In the genomic region with DNA sequence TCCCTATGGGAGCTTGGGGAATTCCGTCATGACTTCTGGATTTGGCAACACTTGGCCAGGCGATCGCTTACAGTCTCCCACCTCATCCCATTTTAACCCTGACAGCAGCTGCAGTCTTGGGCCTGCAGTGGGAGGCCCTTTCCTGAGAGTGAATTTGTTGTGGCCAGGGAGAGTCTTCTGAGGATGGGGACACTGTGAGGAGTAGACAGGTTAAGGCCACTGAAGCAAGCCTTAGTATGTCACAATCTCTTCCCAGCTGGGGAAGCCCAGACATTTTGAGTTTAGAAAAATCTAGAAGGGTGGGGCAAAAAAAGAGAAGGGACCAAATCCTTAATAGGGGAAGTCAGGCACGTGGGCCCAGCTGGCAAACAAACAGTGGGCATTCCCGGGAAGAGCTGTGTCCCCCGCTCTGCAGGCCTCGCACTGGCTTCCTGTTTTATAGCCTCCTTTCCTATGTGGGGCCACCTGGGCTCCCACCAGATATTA, we compare ENCODE assay signal across 18 cellular contexts.
DNase-seq lines count a peak whose midpoint lies in the region; ATAC-seq, FAIRE-seq and TF ChIP-seq lines count a peak whose summit lies in the region.
"Had no signal": no experiment of that assay in that cellular context is flagged by ENCODE, and none has a peak within 500 bp of the region (broad histone marks: within the 10 kb centered on the region; RNA-seq: fewer than 3 reads in every experiment).

No MANE protein-coding gene starts in this region.

- peaks cover 0 to 9% (median 0%) of the 10 kb centered on the region in 9 donors for H3K36me3 ChIP-seq in heart left ventricle
- H3K36me3 ChIP-seq: colonic mucosa, right lobe of liver, transverse colon had no signal

- H3K4me1 ChIP-seq in A549: peaks cover 11% of the 10 kb centered on the region; the same call in 1 of the 3 replicates
- peaks cover 8 to 39% (median 27%) of the 10 kb centered on the region in 12 donors for H3K4me1 ChIP-seq in heart left ventricle
- H3K4me1 ChIP-seq: colonic mucosa, right lobe of liver had no signal

- no peak for DNase-seq in A549 (ENCODE audit: low read depth in 1 of 2, low spot score in 1 of 2)
- peak; percentile 51 for DNase-seq in amniotic epithelial cell (ENCODE audit: low read depth)
- DNase-seq in heart left ventricle: peak in 1 of 5 donors; percentile 40
- no peak for DNase-seq in sciatic nerve (ENCODE audit: low spot score)
- no peak for DNase-seq in epidermal melanocyte (ENCODE audit: insufficient read length, low spot score)
- DNase-seq in erythroblast (lab: John Stamatoyannopoulos, UW): no peak
- no peak for DNase-seq in NCI-H510A treated with DMSO at 0.1 percent for 48 hours (lab: John Stamatoyannopoulos, UW)
- no peak for DNase-seq in NCI-H2227 (lab: John Stamatoyannopoulos, UW; ENCODE audit: unreplicated experiment)
- DNase-seq: ACHN; activated CD8-positive, alpha-beta memory T cell treated with anti-CD3 and anti-CD28 coated beads for 24 hours; activated naive CD4-positive, alpha-beta T cell treated with anti-CD3 and anti-CD28 coated beads for 36 hours; colonic mucosa; naive thymus-derived CD4-positive, alpha-beta T cell; NCI-H1105; transverse colon had no signal

- no peak for FAIRE-seq in A549 (lab: Jason Lieb, UNC)
- FAIRE-seq: keratinocyte, TTC549 had no signal

- intact Hi-C loops in heart left ventricle (cut with DNase I): no loop called here
- intact Hi-C loops in sciatic nerve (cut with DNase I): no loop called here

- WGBS in A549 (ENCODE audit: missing lambda C conversion rate): 75% methylated on average over 7 of the region's 7 CpGs
- WGBS in heart left ventricle, 4 donors: 43 to 60% (median 55%) methylated on average over 7 of the region's 7 CpGs

- H3K9me3 ChIP-seq in A549 (no peaks in the 10 kb centered on the region), heart left ventricle (no peaks in the 10 kb centered on the region)
- H3K9me3 ChIP-seq: colonic mucosa, right lobe of liver, transverse colon had no signal

- no peak overlapping the region for H3K4me2 ChIP-seq in A549

- H3K27ac ChIP-seq in A549 (peak overlapping the region; percentile 10 to 11; a peak in 2 of 6 replicates), heart left ventricle (peak overlapping the region; percentile 61 to 87 (median 74))
- H3K27ac ChIP-seq: colonic mucosa, right lobe of liver had no signal

- ATAC-seq in A549 (no peak), heart left ventricle (peak in 2 of 4 donors; percentile 29 to 40), sciatic nerve (peak; percentile 69)
- ATAC-seq: naive thymus-derived CD4-positive, alpha-beta T cell had no signal

- POLR2A ChIA-PET in A549 (lab: Yijun Ruan, JAX): no interaction called here

- no peak for TF ChIP-seq POLR2A in A549 (IDR thresholded peaks at IDR 0.05; ENCODE audit: low read length)
- no peak for TF ChIP-seq POLR2A in heart left ventricle (IDR thresholded peaks at IDR 0.05)
- no peak for TF ChIP-seq POLR2A in erythroblast (IDR thresholded peaks at IDR 0.05; ENCODE audit: low read length)

- no peak for TF ChIP-seq EP300 in A549 (IDR thresholded peaks at IDR 0.05)

- H3K4me3 ChIP-seq in A549: no peak overlapping the region
- no peak overlapping the region for H3K4me3 ChIP-seq in heart left ventricle
- H3K4me3 ChIP-seq: colonic mucosa, right lobe of liver, transverse colon had no signal

- no peak for TF ChIP-seq RAD21 in A549 (conservative IDR thresholded peaks at IDR 0.05 in 1 of 2, IDR thresholded peaks at IDR 0.05 in 1 of 2)

- TF ChIP-seq CTCF in A549 (IDR thresholded peaks at IDR 0.05): no peak
- no peak for TF ChIP-seq CTCF in heart left ventricle (IDR thresholded peaks at IDR 0.05)

- CTCF ChIA-PET in A549 (lab: Yijun Ruan, JAX): interaction anchor here (0.7 to 8.6 kb wide), 7 partner anchors 8 to 332 kb away, joined by 3 to 58 read pairs (median 4); no protein-coding TSS in a partner anchor

- no peaks in the 10 kb centered on the region for H3K27me3 ChIP-seq in heart left ventricle
- H3K27me3 ChIP-seq: colonic mucosa, right lobe of liver, transverse colon had no signal

TF ChIP-seq in A549, 52 proteins besides CTCF, POLR2A, EP300 and RAD21:
- TF ChIP-seq FOSL2 (IDR thresholded peaks at IDR 0.05) (no peak), FOSL2 (CRISPR knock-in tag; IDR thresholded peaks at IDR 0.05) (no peak), MAFK (IDR thresholded peaks at IDR 0.05; ENCODE audit: partially characterized antibody) (no peak), FOXS1 (CRISPR knock-in tag; IDR thresholded peaks at IDR 0.05) (no peak), HOXB5 (CRISPR knock-in tag; IDR thresholded peaks at IDR 0.05) (no peak), ZNF302 (CRISPR knock-in tag; IDR thresholded peaks at IDR 0.05) (no peak), ZC3H11A (IDR thresholded peaks at IDR 0.05) (no peak), CBX2 (IDR thresholded peaks at IDR 0.05; ENCODE audit: borderline replicate concordance, low read depth) (no peak)
